13 cellular contexts compared by ENCODE assay signal in the genomic region with DNA sequence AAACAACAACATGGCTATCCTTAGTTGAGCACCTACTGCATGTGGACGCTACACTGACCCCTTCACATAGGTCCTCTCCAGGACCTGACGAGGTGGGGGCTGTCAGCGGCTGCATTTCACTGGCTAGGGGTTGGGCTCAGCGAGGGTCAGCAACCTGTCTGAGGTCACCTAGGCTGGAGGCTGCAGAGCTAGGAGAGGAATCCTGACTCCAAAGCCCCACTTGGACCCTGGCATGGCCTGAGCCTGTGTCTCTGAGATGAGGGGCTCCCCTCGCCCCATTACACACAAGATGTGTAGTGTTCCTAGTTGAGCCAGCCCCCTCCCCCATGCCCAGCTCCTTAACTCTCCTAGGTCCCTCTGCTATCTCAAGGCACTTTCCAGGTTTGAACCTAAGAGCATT. TPM values are rescaled to one million over a fixed set of nuclear protein-coding genes. Genes with fewer than 3 reads are reported as not detected.
A peak's percentile ranks its signal among the peaks of the same experiment; 100 is the strongest.
DNase-seq lines count a peak whose midpoint lies in the region; ATAC-seq, FAIRE-seq and TF ChIP-seq lines count a peak whose summit lies in the region.
"Had no signal": no experiment of that assay in that cellular context is flagged by ENCODE, and none has a peak within 500 bp of the region (broad histone marks: within the 10 kb centered on the region; RNA-seq: fewer than 3 reads in every experiment).

No MANE protein-coding gene starts in this region.

- no peaks in the 10 kb centered on the region for H3K36me3 Mint-ChIP-seq in naive B cell

- RAD21 ChIA-PET in GM12878 (lab: Charles Lee; ENCODE audit: unreplicated experiment), result interaction anchor here (0.7 to 14.6 kb wide), 5 partner anchors 11 to 84 kb away, joined by 3 to 186 read pairs (median 5); no protein-coding TSS in a partner anchor

- peak overlapping the region; percentile 64 for H3K4me2 ChIP-seq in GM12878 (ENCODE audit: control insufficient read depth, insufficient read depth)

- intact Hi-C loops in heart left ventricle (cut with DNase I), result no loop called here
- intact Hi-C loops in left cardiac atrium (cut with DNase I), result no loop called here
- intact Hi-C loops in GM12878 (cut with micrococcal nuclease; ENCODE audit: unreplicated experiment), result loop anchor here (5.0 kb wide), 1 partner anchor 206 kb away; no protein-coding TSS in a partner anchor
- intact Hi-C loops in thyroid gland (cut with DNase I), result no loop called here

- SMC1A ChIA-PET in GM12878 (lab: Charles Lee; ENCODE audit: uncharacterized antibody, unreplicated experiment), result interaction anchor here (1.2 to 13.6 kb wide), 4 partner anchors 12 to 93 kb away, joined by 3 to 151 read pairs (median 8); partner anchors contain the start of gene CXXC5

- peak in 1 of 5 donors; percentile 28 for DNase-seq in heart left ventricle
- no peak for DNase-seq in left cardiac atrium
- no peak for DNase-seq in GM12878 (ENCODE audit: low read depth, low spot score)
- no peak for DNase-seq in naive B cell
- DNase-seq in thyroid gland, result no peak
- no peak for DNase-seq in NCI-H2081 (lab: John Stamatoyannopoulos, UW)
- no peak for DNase-seq in superior temporal gyrus (ENCODE audit: extremely low spot score)
- DNase-seq in DMS153 treated with DMSO at 0.1 percent for 48 hours (lab: John Stamatoyannopoulos, UW; ENCODE audit: unreplicated experiment), result no peak
- DNase-seq: activated CD8-positive, alpha-beta T cell treated with anti-CD3 and anti-CD28 coated beads for 36 hours; mammary epithelial cell; uterus had no signal

- 85 to 93% (median 92%) methylated on average over 4 to 5 of the region's 5 CpGs for WGBS in heart left ventricle, 4 donors
- WGBS in GM12878 (ENCODE audit: insufficient coverage, insufficient replicate concordance, low lambda C conversion rate, missing lambda C conversion rate), result 79% methylated on average over 5 of the region's 5 CpGs
- WGBS in thyroid gland, 2 donors, result 93 to 98% methylated on average over 5 of the region's 5 CpGs

- peaks cover 4% of the 10 kb centered on the region; the same call in 1 of the 2 replicates for H4K20me1 ChIP-seq in GM12878 (ENCODE audit: control insufficient read depth, insufficient read depth)

- FAIRE-seq in GM12878 (lab: Jason Lieb, UNC), result no peak
- FAIRE-seq: A204.1 had no signal

- peaks cover 15 to 98% (median 83%) of the 10 kb centered on the region in 12 donors for H3K4me1 ChIP-seq in heart left ventricle
- peaks cover 88% of the 10 kb centered on the region for H3K4me1 ChIP-seq in GM12878 (ENCODE audit: control insufficient read depth, insufficient read depth, low read length)
- H3K4me1 ChIP-seq in thyroid gland, result peaks cover 84 to 97% of the 10 kb centered on the region in 2 donors

- H3K9ac ChIP-seq in GM12878 (ENCODE audit: control insufficient read depth, insufficient read depth, low read length), result no peak overlapping the region

- POLR2A ChIA-PET in GM12878 (lab: Charles Lee), result interaction anchor here (0.8 to 16.9 kb wide), 7 partner anchors 9 to 82 kb away, joined by 3 to 163 read pairs (median 9); partner anchors contain the start of gene CXXC5

- no peaks in the 10 kb centered on the region for H3K9me3 ChIP-seq in heart left ventricle
- no peaks in the 10 kb centered on the region for H3K9me3 ChIP-seq in GM12878 (replicated peaks; ENCODE audit: control insufficient read depth, insufficient read depth, low read length)
- H3K9me3 ChIP-seq in thyroid gland, result no peaks in the 10 kb centered on the region
- H3K9me3 ChIP-seq: uterus had no signal

- no peak for TF ChIP-seq EP300 in GM12878 (IDR thresholded peaks at IDR 0.05; ENCODE audit: borderline replicate concordance in 1 of 2, control insufficient read depth in 1 of 2, low read depth in 2 of 2, low read length in 2 of 2)

- no peaks in the 10 kb centered on the region for H3K27me3 Mint-ChIP-seq in naive B cell

- in situ Hi-C loops in GM12878 (cut with MboI), result no loop called here

- peaks cover 73 to 94% (median 89%) of the 10 kb centered on the region in 3 donors for H3K4me1 Mint-ChIP-seq in naive B cell

- ATAC-seq in heart left ventricle (no peak), left cardiac atrium (no peak), GM12878 (no peak), naive B cell (ENCODE audit: low read depth in 2 of 2) (no peak)

- BruUV-seq in GM12878 (replicated peaks; lab: Mats Ljungman, UMichigan), result TSS peak; percentile 21

- H3K4me3 Mint-ChIP-seq in naive B cell, result peak overlapping the region in 6 of 8 donors; percentile 71 to 99 (median 76)
- H3K4me3 Mint-ChIP-seq: activated CD8-positive, alpha-beta T cell treated with anti-CD3 and anti-CD28 coated beads for 36 hours; activated T-helper 1 cell treated with anti-CD3 and anti-CD28 coated beads, Interleukin-12 subunit alpha, Interleukin-12 subunit beta, Interleukin-2, Interleukin-4 antibody, amounts not matched to agents 30 ng/mL and 10 ng/mL and 1 ng/mL, durations not matched to agents 14 hours and 24 hours and 36 hours had no signal

- H3K4me3 ChIP-seq in heart left ventricle (no peak overlapping the region), GM12878 (no peak overlapping the region), thyroid gland (replicated peaks in 1 of 3) (no peak overlapping the region)
- H3K4me3 ChIP-seq: uterus had no signal

- H3K36me3 ChIP-seq in heart left ventricle (peaks cover 0 to 4% (median 0%) of the 10 kb centered on the region in 9 donors), GM12878 (ENCODE audit: control insufficient read depth in 2 of 2, insufficient read depth in 2 of 2, low read length in 1 of 2) (peaks cover 3 to 20% of the 10 kb centered on the region in 2 experiments; a peak in 2 of 4 replicates), thyroid gland (no peaks in the 10 kb centered on the region)
- H3K36me3 ChIP-seq: uterus had no signal

- no peaks in the 10 kb centered on the region for H3K9me3 Mint-ChIP-seq in naive B cell
- H3K9me3 Mint-ChIP-seq: activated CD8-positive, alpha-beta T cell treated with anti-CD3 and anti-CD28 coated beads for 36 hours; activated T-helper 1 cell treated with anti-CD3 and anti-CD28 coated beads, Interleukin-12 subunit alpha, Interleukin-12 subunit beta, Interleukin-2, Interleukin-4 antibody, amounts not matched to agents 30 ng/mL and 10 ng/mL and 1 ng/mL, durations not matched to agents 14 hours and 24 hours and 36 hours had no signal

- H3K27ac Mint-ChIP-seq in naive B cell, result peak overlapping the region in 2 of 6 donors; percentile 92 to 96
- H3K27ac Mint-ChIP-seq: activated T-helper 1 cell treated with anti-CD3 and anti-CD28 coated beads, Interleukin-12 subunit alpha, Interleukin-12 subunit beta, Interleukin-2, Interleukin-4 antibody, amounts not matched to agents 30 ng/mL and 10 ng/mL and 1 ng/mL, durations not matched to agents 14 hours and 24 hours and 36 hours had no signal

- H3K27ac ChIP-seq in heart left ventricle (peak overlapping the region in 11 of 12 donors; percentile 73 to 98 (median 94)), GM12878 (ENCODE audit: control insufficient read depth, insufficient read depth) (peak overlapping the region; percentile 80), thyroid gland (peak overlapping the region in 2 of 3 donors; percentile 92)
- H3K27ac ChIP-seq: uterus had no signal

- H3K27me3 ChIP-seq in heart left ventricle (no peaks in the 10 kb centered on the region), GM12878 (replicated peaks in 1 of 2; ENCODE audit: control insufficient read depth in 2 of 2, insufficient read depth in 2 of 2, low read length in 1 of 2) (no peaks in the 10 kb centered on the region), thyroid gland (no peaks in the 10 kb centered on the region)
- H3K27me3 ChIP-seq: uterus had no signal

- CTCF ChIA-PET in GM12878 (lab: Yijun Ruan, JAX), result interaction anchor here (1.3 to 13.8 kb wide), 3 partner anchors 10 to 28 kb away, joined by 4 to 186 read pairs (median 25); no protein-coding TSS in a partner anchor

- no peak for TF ChIP-seq RAD21 in GM12878 (IDR thresholded peaks at IDR 0.05; ENCODE audit: insufficient read depth, low read depth, low read length)

- H2AFZ ChIP-seq in GM12878 (ENCODE audit: control insufficient read depth, low read depth, low read length), result no peak overlapping the region

- TF ChIP-seq POLR2A in heart left ventricle (IDR thresholded peaks at IDR 0.05) (no peak), GM12878 (IDR thresholded peaks at IDR 0.05; ENCODE audit: low read depth, low read length) (no peak), thyroid gland (IDR thresholded peaks at IDR 0.05) (no peak)

- H3K79me2 ChIP-seq in GM12878 (ENCODE audit: control insufficient read depth, insufficient read depth, low read length), result peaks cover 99% of the 10 kb centered on the region

- TF ChIP-seq CTCF in heart left ventricle (IDR thresholded peaks at IDR 0.05), result no peak
- no peak for TF ChIP-seq CTCF in GM12878 (IDR thresholded peaks at IDR 0.05 in 2 of 3, conservative IDR thresholded peaks at IDR 0.05 in 1 of 3; ENCODE audit: control insufficient read depth in 2 of 3, extremely low read depth in 1 of 3, insufficient read depth in 1 of 3, low read depth in 3 of 3, low read length in 3 of 3)
- no peak for TF ChIP-seq CTCF in thyroid gland (IDR thresholded peaks at IDR 0.05)

TF ChIP-seq in GM12878, 131 proteins besides CTCF, POLR2A, EP300 and RAD21 (continues in another document):
- TF ChIP-seq KLF5 (IDR thresholded peaks at IDR 0.05; ENCODE audit: partially characterized antibody), result no peak
- no peak for TF ChIP-seq KAT2A (conservative IDR thresholded peaks at IDR 0.05; ENCODE audit: control insufficient read depth, low read depth, low read length)
- TF ChIP-seq IRF4 (IDR thresholded peaks at IDR 0.05; ENCODE audit: low read depth, low read length), result no peak
- no peak for TF ChIP-seq SREBF2 (IDR thresholded peaks at IDR 0.05; ENCODE audit: low read length)

RNA-seq across cellular contexts. Expression of gene CXXC5, which starts 15.6 kb away (rescaled TPM):
- 10 to 100 TPM; 29.8 to 74.6 (median 36.3) TPM for total RNA-seq in heart left ventricle
- 10 to 100 TPM; 32.8 to 44.5 TPM for polyA plus RNA-seq in heart left ventricle
- total RNA-seq in left cardiac atrium, result 10 to 100 TPM; 33.4 to 44.1 TPM
- total RNA-seq in GM12878 (2013; cell fraction: nucleolus; rRNA removed), result 37.6 and 40.4 TPM in 2 replicates
- total RNA-seq in GM12878 (2014; rRNA removed), result 71.4 and 90.8 TPM in 2 replicates
- total RNA-seq in GM12878 (2014; rRNA removed; fragmentation: Illumina TruSeq; extraction: Trizol), result 24.9 and 26.8 TPM in 2 replicates
- total RNA-seq in GM12878 (2021), result 64.2 and 64.4 TPM in 2 replicates
- 17.9 TPM for polyA plus RNA-seq in GM12878 (2011; ENCODE audit: low read depth)
- polyA plus RNA-seq in GM12878 (2011; rRNA removed), result 55.4 and 57.5 TPM in 2 replicates
- polyA plus RNA-seq in GM12878 (2011; cell fraction: cytosol; rRNA removed), result 54.8 and 79.5 TPM in 2 replicates
- polyA plus RNA-seq in GM12878 (2011; cell fraction: nucleus; rRNA removed), result 43.4 and 55.0 TPM in 2 replicates
- polyA plus RNA-seq in GM12878 (2012), result 31.3 and 43.2 TPM in 2 replicates
- polyA plus RNA-seq in GM12878 (2014; fragmentation: Illumina TruSeq; extraction: Trizol), result 25.6 and 36.0 TPM in 2 replicates
- 1 to 10 TPM; 1.8 to 6.0 TPM for polyA plus RNA-seq in GM12878 (2014; fragmentation: Nextera tagmentation; extraction: Ambion mirVana)
- 59.1 and 68.6 TPM in 2 replicates for polyA plus RNA-seq in GM12878 (2014; rRNA removed)
- polyA plus RNA-seq in GM12878 (2016; fragmentation: Nextera tagmentation; extraction: Ambion mirVana), result 10 to 100 TPM; 33.8 to 45.4 TPM
- polyA minus RNA-seq in GM12878 (2011; rRNA and poly(A)+ RNA removed), result 32.3 and 76.6 TPM in 2 replicates
- 19.3 and 41.6 TPM in 2 replicates for polyA minus RNA-seq in GM12878 (2011; cell fraction: cytosol; rRNA and poly(A)+ RNA removed)
- 25.8 and 43.7 TPM in 2 replicates for polyA minus RNA-seq in GM12878 (2011; cell fraction: nucleus; rRNA and poly(A)+ RNA removed)
- 100 to 1,000 TPM; 351 to 547 (median 399) TPM for polyA plus RNA-seq in naive B cell (ENCODE audit: low read depth in 6 of 6)
- 10 to 100 TPM; 52.3 to 81.8 (median 62.6) TPM for total RNA-seq in thyroid gland
